Comparison of ENCODE assay signal across 6 cellular contexts in genomic region chr7:100325671-100326070, GRCh38. TPM values are rescaled to one million over a fixed set of nuclear protein-coding genes. Genes with fewer than 3 reads are reported as not detected.
"Had no signal": no experiment of that assay in that cellular context is flagged by ENCODE, and none has a peak within 500 bp of the region (broad histone marks: within the 10 kb centered on the region; RNA-seq: fewer than 3 reads in every experiment).

No MANE protein-coding gene starts in this region.

RNA-seq across cellular contexts. Expression of gene SPDYE3, which starts 18.2 kb away (rescaled TPM):
- total RNA-seq: GM23248, H4, H7, HepG2, HFFc6, HT1080 had no signal
- polyA plus RNA-seq: HepG2 had no signal

RNA-seq across cellular contexts. Expression of gene PILRA, which starts 47.6 kb away (rescaled TPM):
- total RNA-seq: GM23248 had no signal
